In genomic region chr7:120857558-120858298, GRCh38 we compare ENCODE assay signal across 8 cellular contexts. TPM values are rescaled to one million over a fixed set of nuclear protein-coding genes. Genes with fewer than 3 reads are reported as not detected.
DNase-seq lines count a peak whose midpoint lies in the region; ATAC-seq and TF ChIP-seq lines count a peak whose summit lies in the region.

A gene with protein sequence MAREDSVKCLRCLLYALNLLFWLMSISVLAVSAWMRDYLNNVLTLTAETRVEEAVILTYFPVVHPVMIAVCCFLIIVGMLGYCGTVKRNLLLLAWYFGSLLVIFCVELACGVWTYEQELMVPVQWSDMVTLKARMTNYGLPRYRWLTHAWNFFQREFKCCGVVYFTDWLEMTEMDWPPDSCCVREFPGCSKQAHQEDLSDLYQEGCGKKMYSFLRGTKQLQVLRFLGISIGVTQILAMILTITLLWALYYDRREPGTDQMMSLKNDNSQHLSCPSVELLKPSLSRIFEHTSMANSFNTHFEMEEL (minus strand): TSS chr7:120858144. CDS start chr7:120856763, 1,381 bp downstream.

- H3K27me3 Mint-ChIP-seq in activated naive CD4-positive, alpha-beta T cell treated with anti-CD3 and anti-CD28 coated beads, Interleukin-2, amount 50 U/mL, for 24 hours: peaks cover 47% of the 10 kb centered on the region

- H3K4me1 ChIP-seq in neuron (ENCODE audit: insufficient read depth, low read length): peaks cover 14% of the 10 kb centered on the region

- no peak for TF ChIP-seq EP300 in Ishikawa (IDR thresholded peaks at IDR 0.05; ENCODE audit: borderline replicate concordance)

- peak; percentile 92 for DNase-seq in GM03348 (ENCODE audit: low spot score)
- DNase-seq in RPMI8226: peak; percentile 81
- peak; percentile 61 for DNase-seq in globus pallidus (ENCODE audit: low spot score)
- DNase-seq in ureter (ENCODE audit: low spot score): peak; percentile 82

- H3K4me3 ChIP-seq in neuron (ENCODE audit: low read length): peak within 1 kb of the TSS; percentile 72

- peak within 1 kb of the TSS; percentile 97 for H2AFZ ChIP-seq in neuron (ENCODE audit: low read depth, low read length)

- H3K4me3 Mint-ChIP-seq in activated naive CD4-positive, alpha-beta T cell treated with anti-CD3 and anti-CD28 coated beads, Interleukin-2, amount 50 U/mL, for 24 hours: peak within 1 kb of the TSS; percentile 88

- TF ChIP-seq RAD21 in Ishikawa (IDR thresholded peaks at IDR 0.05; ENCODE audit: low read depth): peak; percentile 25; the same call in 1 of the 2 replicates

- no peaks in the 10 kb centered on the region for H3K36me3 ChIP-seq in neuron (ENCODE audit: insufficient read depth, low read length)

- no peaks in the 10 kb centered on the region for H3K9me3 ChIP-seq in neuron (ENCODE audit: low read length)

- H3K4me1 Mint-ChIP-seq in activated naive CD4-positive, alpha-beta T cell treated with anti-CD3 and anti-CD28 coated beads, Interleukin-2, amount 50 U/mL, for 24 hours: peaks cover 13% of the 10 kb centered on the region

- peak; percentile 88 for ATAC-seq in GM21825 (IDR thresholded peaks at IDR 0.05; ENCODE audit: unreplicated experiment)

- H3K27me3 ChIP-seq in neuron (ENCODE audit: insufficient read depth, low read length): no peaks in the 10 kb centered on the region

- no peaks in the 10 kb centered on the region for H3K9me3 Mint-ChIP-seq in activated naive CD4-positive, alpha-beta T cell treated with anti-CD3 and anti-CD28 coated beads, Interleukin-2, amount 50 U/mL, for 24 hours

- peaks cover 2% of the 10 kb centered on the region for H3K36me3 Mint-ChIP-seq in activated naive CD4-positive, alpha-beta T cell treated with anti-CD3 and anti-CD28 coated beads, Interleukin-2, amount 50 U/mL, for 24 hours

- no peak within 1 kb of the TSS for H3K27ac Mint-ChIP-seq in activated naive CD4-positive, alpha-beta T cell treated with anti-CD3 and anti-CD28 coated beads, Interleukin-2, amount 50 U/mL, for 24 hours

TF ChIP-seq in Ishikawa, 13 proteins besides CTCF, POLR2A, EP300 and RAD21:
- TF ChIP-seq ZBTB7A (IDR thresholded peaks at IDR 0.05; ENCODE audit: low read depth) (0 out of 2 replicates have a peak, but pooled peaks have one; percentile 91), TEAD4 (IDR thresholded peaks at IDR 0.05) (no peak), CEBPB (IDR thresholded peaks at IDR 0.05) (no peak), TCF12 (IDR thresholded peaks at IDR 0.05; ENCODE audit: low read depth) (peak; percentile 72), TAF1 (IDR thresholded peaks at IDR 0.05; ENCODE audit: low read depth) (peak; percentile 49), YY1 (IDR thresholded peaks at IDR 0.05; ENCODE audit: low read depth) (0 out of 2 replicates have a peak, but pooled peaks have one; percentile 15), MAX (IDR thresholded peaks at IDR 0.05) (peak; percentile 62), NFIC (IDR thresholded peaks at IDR 0.05) (no peak), EGR1 (IDR thresholded peaks at IDR 0.05) (0 out of 2 replicates have a peak, but pooled peaks have one; percentile 6), FOXM1 (IDR thresholded peaks at IDR 0.05; ENCODE audit: borderline replicate concordance, low read depth) (no peak)
- TF ChIP-seq, protein P1, sequence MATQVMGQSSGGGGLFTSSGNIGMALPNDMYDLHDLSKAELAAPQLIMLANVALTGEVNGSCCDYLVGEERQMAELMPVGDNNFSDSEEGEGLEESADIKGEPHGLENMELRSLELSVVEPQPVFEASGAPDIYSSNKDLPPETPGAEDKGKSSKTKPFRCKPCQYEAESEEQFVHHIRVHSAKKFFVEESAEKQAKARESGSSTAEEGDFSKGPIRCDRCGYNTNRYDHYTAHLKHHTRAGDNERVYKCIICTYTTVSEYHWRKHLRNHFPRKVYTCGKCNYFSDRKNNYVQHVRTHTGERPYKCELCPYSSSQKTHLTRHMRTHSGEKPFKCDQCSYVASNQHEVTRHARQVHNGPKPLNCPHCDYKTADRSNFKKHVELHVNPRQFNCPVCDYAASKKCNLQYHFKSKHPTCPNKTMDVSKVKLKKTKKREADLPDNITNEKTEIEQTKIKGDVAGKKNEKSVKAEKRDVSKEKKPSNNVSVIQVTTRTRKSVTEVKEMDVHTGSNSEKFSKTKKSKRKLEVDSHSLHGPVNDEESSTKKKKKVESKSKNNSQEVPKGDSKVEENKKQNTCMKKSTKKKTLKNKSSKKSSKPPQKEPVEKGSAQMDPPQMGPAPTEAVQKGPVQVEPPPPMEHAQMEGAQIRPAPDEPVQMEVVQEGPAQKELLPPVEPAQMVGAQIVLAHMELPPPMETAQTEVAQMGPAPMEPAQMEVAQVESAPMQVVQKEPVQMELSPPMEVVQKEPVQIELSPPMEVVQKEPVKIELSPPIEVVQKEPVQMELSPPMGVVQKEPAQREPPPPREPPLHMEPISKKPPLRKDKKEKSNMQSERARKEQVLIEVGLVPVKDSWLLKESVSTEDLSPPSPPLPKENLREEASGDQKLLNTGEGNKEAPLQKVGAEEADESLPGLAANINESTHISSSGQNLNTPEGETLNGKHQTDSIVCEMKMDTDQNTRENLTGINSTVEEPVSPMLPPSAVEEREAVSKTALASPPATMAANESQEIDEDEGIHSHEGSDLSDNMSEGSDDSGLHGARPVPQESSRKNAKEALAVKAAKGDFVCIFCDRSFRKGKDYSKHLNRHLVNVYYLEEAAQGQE (IDR thresholded peaks at IDR 0.05; ENCODE audit: low read depth): no peak
- TF ChIP-seq, protein P2, sequence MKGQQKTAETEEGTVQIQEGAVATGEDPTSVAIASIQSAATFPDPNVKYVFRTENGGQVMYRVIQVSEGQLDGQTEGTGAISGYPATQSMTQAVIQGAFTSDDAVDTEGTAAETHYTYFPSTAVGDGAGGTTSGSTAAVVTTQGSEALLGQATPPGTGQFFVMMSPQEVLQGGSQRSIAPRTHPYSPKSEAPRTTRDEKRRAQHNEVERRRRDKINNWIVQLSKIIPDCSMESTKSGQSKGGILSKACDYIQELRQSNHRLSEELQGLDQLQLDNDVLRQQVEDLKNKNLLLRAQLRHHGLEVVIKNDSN (IDR thresholded peaks at IDR 0.05): no peak

RNA-seq across cellular contexts. Expression of the gene that starts here (rescaled TPM):
- 18.8 TPM for total RNA-seq in ureter

Comparison
In these comparisons a context has a peak if more than half of its experiments do, and no peak if none do; other contexts are left out.
1. Peak in every context shown above with its lines: DNase-seq, ATAC-seq and H3K4me3 ChIP-seq.